Comparison of ENCODE assay signal across 8 cellular contexts in the genomic region with DNA sequence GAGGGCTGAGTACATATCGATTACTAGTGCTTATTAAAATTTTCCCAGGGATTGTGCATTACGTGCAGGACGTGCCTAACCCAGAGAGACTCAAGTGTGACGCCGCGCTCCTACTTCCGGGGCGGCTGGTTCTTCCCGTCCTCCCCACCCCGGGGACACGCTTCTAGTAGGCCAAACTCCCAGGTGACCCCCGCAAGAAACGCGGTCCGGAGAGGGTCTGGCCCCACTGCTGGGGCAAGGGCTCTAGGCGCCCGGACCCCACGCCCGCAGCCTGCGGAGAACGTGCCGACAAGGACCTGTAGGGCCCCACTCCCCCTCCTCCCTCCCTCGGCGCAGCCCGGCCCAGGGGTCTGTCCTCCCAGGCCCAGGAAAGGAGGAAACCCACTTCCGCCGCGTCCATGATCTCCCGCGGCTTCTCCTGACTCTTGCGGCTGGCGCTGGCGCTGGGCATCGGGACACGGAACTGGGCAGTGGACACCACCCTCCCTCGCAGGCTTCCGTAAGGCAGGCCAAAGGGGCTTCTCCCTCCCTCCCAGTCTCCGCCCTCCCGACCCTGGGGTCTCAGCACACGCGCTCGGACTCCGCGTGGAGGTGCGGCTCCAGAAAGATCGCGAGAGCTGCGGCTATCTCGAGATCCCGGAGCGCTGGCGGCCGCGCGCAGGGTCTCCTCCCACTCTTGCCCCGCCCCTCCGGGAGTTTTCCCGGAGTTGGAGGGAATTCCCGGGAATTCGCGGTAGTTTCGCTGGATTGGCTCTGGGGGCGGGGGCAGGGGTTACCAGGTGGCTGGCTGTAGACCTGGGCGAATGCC. TPM values are rescaled to one million over a fixed set of nuclear protein-coding genes. Genes with fewer than 3 reads are reported as not detected.
DNase-seq lines count a peak whose midpoint lies in the region; ATAC-seq and TF ChIP-seq lines count a peak whose summit lies in the region.

A gene (minus strand): TSS at position 609 of the 808 bp plus-strand sequence. CDS start 158 bp downstream, at position 451.

- H3K9me3 ChIP-seq in PC-9 (ENCODE audit: insufficient read depth, low read depth) (no peaks in the 10 kb centered on the region), esophagus (ENCODE audit: control insufficient read depth in 2 of 2, insufficient read depth in 1 of 2, low read depth in 1 of 2, low read length in 1 of 2) (no peaks in the 10 kb centered on the region), mucosa of stomach (ENCODE audit: control insufficient read depth, low read length) (no peaks in the 10 kb centered on the region)

- peak; percentile 85 for ATAC-seq in GM21723 (IDR thresholded peaks at IDR 0.05; ENCODE audit: unreplicated experiment)
- ATAC-seq in activated T-cell treated with anti-CD3 and anti-CD28 coated beads, Interleukin-2, amount 50 U/mL, for 4 hours: peak; percentile 82 to 84

- peaks cover 43% of the 10 kb centered on the region for H3K79me2 ChIP-seq in PC-9 (ENCODE audit: low read depth)

- H3K27me3 Mint-ChIP-seq in activated T-cell treated with anti-CD3 and anti-CD28 coated beads, Interleukin-2, amount 50 U/mL, for 4 hours (ENCODE audit: low read depth): no peaks in the 10 kb centered on the region

- H3K27ac ChIP-seq in PC-9 (peak within 1 kb of the TSS; percentile 93), esophagus (ENCODE audit: low read depth in 2 of 2, low read length in 1 of 2) (peak within 1 kb of the TSS; percentile 98 to 99)

- peaks cover 46% of the 10 kb centered on the region for H3K4me1 Mint-ChIP-seq in activated T-cell treated with anti-CD3 and anti-CD28 coated beads, Interleukin-2, amount 50 U/mL, for 4 hours (ENCODE audit: low read depth)

- in situ Hi-C loops in KBM-7 (cut with MboI; ENCODE audit: low pct_unique_long_range_greater_than_20kb, low sequenced_read_pairs): no loop called here

- TF ChIP-seq CTCF in PC-9 (conservative IDR thresholded peaks at IDR 0.05): no peak

- peak within 1 kb of the TSS; percentile 85 for H3K4me3 ChIP-seq in PC-9
- peak within 1 kb of the TSS; percentile 90 to 100 for H3K4me3 ChIP-seq in esophagus (ENCODE audit: low read depth in 1 of 2, low read length in 2 of 2)
- peak within 1 kb of the TSS; percentile 97 for H3K4me3 ChIP-seq in mucosa of stomach (ENCODE audit: low read length)

- CTCF ChIA-PET in PC-9 (lab: Charles Lee): no interaction called here

- H3K4me2 ChIP-seq in PC-9: peak within 1 kb of the TSS; percentile 99

- H3K27me3 ChIP-seq in PC-9 (ENCODE audit: insufficient read depth, low read depth) (no peaks in the 10 kb centered on the region), esophagus (ENCODE audit: control insufficient read depth in 1 of 2, insufficient read depth in 2 of 2, low read length in 2 of 2) (no peaks in the 10 kb centered on the region), mucosa of stomach (ENCODE audit: control insufficient read depth, insufficient read depth, low read length) (no peaks in the 10 kb centered on the region)

- H3F3A ChIP-seq in PC-9 (ENCODE audit: insufficient read depth, low read depth): peaks cover 16% of the 10 kb centered on the region; the same call in 1 of the 2 replicates

- peak within 1 kb of the TSS; percentile 82 for H2AFZ ChIP-seq in PC-9

- H3K36me3 Mint-ChIP-seq in activated T-cell treated with anti-CD3 and anti-CD28 coated beads, Interleukin-2, amount 50 U/mL, for 4 hours (ENCODE audit: insufficient read depth): peaks cover 18% of the 10 kb centered on the region

- H3K9ac ChIP-seq in mucosa of stomach (ENCODE audit: low read length): peak within 1 kb of the TSS; percentile 96

- BruUV-seq in PC-9 (replicated peaks; lab: Mats Ljungman, UMichigan): TSS peak; percentile 64

- H3K36me3 ChIP-seq in PC-9 (ENCODE audit: low read depth) (0 out of 2 replicates have a peak, but pooled peaks cover 22% of the 10 kb centered on the region), esophagus (ENCODE audit: control insufficient read depth in 2 of 2, insufficient read depth in 2 of 2, low read length in 1 of 2) (peaks cover 0 to 4% of the 10 kb centered on the region in 2 donors), mucosa of stomach (ENCODE audit: control insufficient read depth, insufficient read depth, low read length) (no peaks in the 10 kb centered on the region)

- intact Hi-C loops in PC-9 (cut with micrococcal nuclease; ENCODE audit: unreplicated experiment): loop anchor here (1.0 to 10.0 kb wide), 4 partner anchors 36 to 392 kb away; a partner anchor contains a TSS

- 0% methylated on average over 62 to 64 of the region's 64 CpGs for WGBS in esophagus, 2 donors

- H3K4me3 Mint-ChIP-seq in activated T-cell treated with anti-CD3 and anti-CD28 coated beads, Interleukin-2, amount 50 U/mL, for 4 hours: peak within 1 kb of the TSS; percentile 95

- H3K4me1 ChIP-seq in PC-9 (replicated peaks; ENCODE audit: insufficient read depth) (peaks cover 15% of the 10 kb centered on the region), esophagus (ENCODE audit: control insufficient read depth in 2 of 2, insufficient read depth in 2 of 2, low read length in 1 of 2) (no peaks in the 10 kb centered on the region), mucosa of stomach (ENCODE audit: control insufficient read depth, insufficient read depth, low read length) (no peaks in the 10 kb centered on the region)

- peak; percentile 99 for DNase-seq in DMS79 (lab: John Stamatoyannopoulos, UW)
- DNase-seq in KBM-7: peak; percentile 91
- peak; percentile 85 to 89 for DNase-seq in PC-9
- DNase-seq in activated T-cell treated with anti-CD3 and anti-CD28 coated beads, Interleukin-2, amount 50 U/mL, for 4 hours: peak; percentile 75
- peak; percentile 89 for DNase-seq in stimulated activated CD8-positive, alpha-beta memory T cell treated with anti-CD3 and anti-CD28 coated beads, Interleukin-4, amount 100 ng/mL, for 48 hours

- H3K9me3 Mint-ChIP-seq in activated T-cell treated with anti-CD3 and anti-CD28 coated beads, Interleukin-2, amount 50 U/mL, for 4 hours: no peaks in the 10 kb centered on the region

- POLR2A ChIA-PET in PC-9 (lab: Charles Lee; ENCODE audit: unreplicated experiment): interaction anchor here (0.5 to 0.6 kb wide), 3 partner anchors 210 to 1270 kb away, joined by 3 to 7 read pairs (median 4); no protein-coding TSS in a partner anchor

- H3K9me2 ChIP-seq in PC-9 (ENCODE audit: insufficient read depth): no peaks in the 10 kb centered on the region

- H4K20me1 ChIP-seq in PC-9 (ENCODE audit: insufficient read depth): no peaks in the 10 kb centered on the region

RNA-seq across cellular contexts. Expression of the gene that starts here (rescaled TPM):
- 54.3 and 63.0 TPM in 2 replicates for total RNA-seq in PC-9 (2021)
- total RNA-seq in activated T-cell treated with anti-CD3 and anti-CD28 coated beads, Interleukin-2, amount 50 U/mL, for 4 hours: 100 to 1,000 TPM in 2 of 3 donors, 10 to 100 TPM in 1; 97.8 to 107 (median 103) TPM
- polyA plus RNA-seq in esophagus: 100 to 1,000 TPM in 1 of 2 donors, 10 to 100 TPM in 1; 52.5 to 141 TPM

Comparison
In these comparisons a context has a peak if more than half of its experiments do, and no peak if none do; other contexts are left out.
1. Peak in every context shown above with its lines: DNase-seq, ATAC-seq, H3K4me3 ChIP-seq and H3K27ac ChIP-seq.